Comparison of ENCODE assay signal across 12 cellular contexts in genomic region chr5:71939452-71939932, GRCh38.
DNase-seq lines count a peak whose midpoint lies in the region; ATAC-seq and TF ChIP-seq lines count a peak whose summit lies in the region.
"Had no signal": no experiment of that assay in that cellular context is flagged by ENCODE, and none has a peak within 500 bp of the region (broad histone marks: within the 10 kb centered on the region; RNA-seq: fewer than 3 reads in every experiment).

No MANE protein-coding gene starts in this region.

- H3K27ac Mint-ChIP-seq in stimulated activated effector memory CD8-positive, alpha-beta T cell treated with anti-CD3 and anti-CD28 coated beads, Interleukin-12 subunit alpha, Interleukin-12 subunit beta, amount 100 ng/mL, for 72 hours, result no peak overlapping the region
- H3K27ac Mint-ChIP-seq: activated naive CD4-positive, alpha-beta T cell treated with anti-CD3 and anti-CD28 coated beads, Interleukin-2, amount 50 U/mL, for 24 hours; T-helper 2 cell treated with Interferon-gamma antibody and Interleukin-4, amounts not matched to agents 5 μg/mL and 100 μg/mL, for 36 hours had no signal

- no peaks in the 10 kb centered on the region for H3K36me3 Mint-ChIP-seq in stimulated activated effector memory CD8-positive, alpha-beta T cell treated with anti-CD3 and anti-CD28 coated beads, Interleukin-12 subunit alpha, Interleukin-12 subunit beta, amount 100 ng/mL, for 72 hours
- H3K36me3 Mint-ChIP-seq: activated naive CD4-positive, alpha-beta T cell treated with anti-CD3 and anti-CD28 coated beads, Interleukin-2, amount 50 U/mL, for 24 hours had no signal

- DNase-seq in NCI-H2171 treated with DMSO at 0.1 percent for 48 hours (lab: John Stamatoyannopoulos, UW), result peak; percentile 78
- DNase-seq in NCI-H2171 (lab: John Stamatoyannopoulos, UW), result no peak
- peak; percentile 21 for DNase-seq in NCI-H774 (lab: John Stamatoyannopoulos, UW)
- DNase-seq in esophagus muscularis mucosa (ENCODE audit: extremely low spot score), result peak; percentile 70
- DNase-seq in stimulated activated effector memory CD8-positive, alpha-beta T cell treated with anti-CD3 and anti-CD28 coated beads, Interleukin-12 subunit alpha, Interleukin-12 subunit beta, amount 100 ng/mL, for 72 hours (ENCODE audit: low spot score in 2 of 2), result no peak
- DNase-seq in OCI-M2 (lab: John Stamatoyannopoulos, UW; ENCODE audit: unreplicated experiment), result no peak
- no peak for DNase-seq in NCI-H1105 (lab: John Stamatoyannopoulos, UW)
- no peak for DNase-seq in dedifferentiated amniotic fluid mesenchymal stem cell (ENCODE audit: extremely low spot score)
- DNase-seq: NCI-H1048, tibial artery had no signal

- no peaks in the 10 kb centered on the region for H3K36me3 ChIP-seq in esophagus muscularis mucosa
- H3K36me3 ChIP-seq: tibial artery had no signal

- peak; percentile 19 for ATAC-seq in stimulated activated effector memory CD8-positive, alpha-beta T cell treated with anti-CD3 and anti-CD28 coated beads, Interleukin-12 subunit alpha, Interleukin-12 subunit beta, amount 100 ng/mL, for 72 hours

- intact Hi-C loops in esophagus muscularis mucosa (cut with DNase I), result loop anchor here (10.0 kb wide), 1 partner anchor 155 kb away; no protein-coding TSS in a partner anchor

- no peak overlapping the region for H3K4me3 Mint-ChIP-seq in stimulated activated effector memory CD8-positive, alpha-beta T cell treated with anti-CD3 and anti-CD28 coated beads, Interleukin-12 subunit alpha, Interleukin-12 subunit beta, amount 100 ng/mL, for 72 hours
- H3K4me3 Mint-ChIP-seq: activated naive CD4-positive, alpha-beta T cell treated with anti-CD3 and anti-CD28 coated beads, Interleukin-2, amount 50 U/mL, for 24 hours; T-helper 2 cell treated with Interferon-gamma antibody and Interleukin-4, amounts not matched to agents 5 μg/mL and 100 μg/mL, for 36 hours had no signal

- no peak for TF ChIP-seq POLR2A in esophagus muscularis mucosa (IDR thresholded peaks at IDR 0.05; ENCODE audit: low read depth)

- no peaks in the 10 kb centered on the region for H3K4me1 Mint-ChIP-seq in stimulated activated effector memory CD8-positive, alpha-beta T cell treated with anti-CD3 and anti-CD28 coated beads, Interleukin-12 subunit alpha, Interleukin-12 subunit beta, amount 100 ng/mL, for 72 hours
- H3K4me1 Mint-ChIP-seq: activated naive CD4-positive, alpha-beta T cell treated with anti-CD3 and anti-CD28 coated beads, Interleukin-2, amount 50 U/mL, for 24 hours had no signal

- 67% methylated on average over 3 of the region's 3 CpGs for WGBS in esophagus muscularis mucosa

- TF ChIP-seq CTCF in esophagus muscularis mucosa (IDR thresholded peaks at IDR 0.05), result no peak

- peaks cover 0 to 12% (median 9%) of the 10 kb centered on the region in 4 donors for H3K4me1 ChIP-seq in esophagus muscularis mucosa

- H3K27ac ChIP-seq in esophagus muscularis mucosa (replicated peaks in 1 of 4), result no peak overlapping the region
- H3K27ac ChIP-seq: tibial artery had no signal

- H3K27me3 ChIP-seq in esophagus muscularis mucosa, result no peaks in the 10 kb centered on the region
- H3K27me3 ChIP-seq: tibial artery had no signal

- no peaks in the 10 kb centered on the region for H3K9me3 ChIP-seq in esophagus muscularis mucosa
- H3K9me3 ChIP-seq: tibial artery had no signal

- TF ChIP-seq EP300 in esophagus muscularis mucosa (IDR thresholded peaks at IDR 0.05), result no peak

- H3K4me3 ChIP-seq in esophagus muscularis mucosa, result no peak overlapping the region
- H3K4me3 ChIP-seq: tibial artery had no signal

- no peaks in the 10 kb centered on the region for H3K9me3 Mint-ChIP-seq in stimulated activated effector memory CD8-positive, alpha-beta T cell treated with anti-CD3 and anti-CD28 coated beads, Interleukin-12 subunit alpha, Interleukin-12 subunit beta, amount 100 ng/mL, for 72 hours
- H3K9me3 Mint-ChIP-seq: activated naive CD4-positive, alpha-beta T cell treated with anti-CD3 and anti-CD28 coated beads, Interleukin-2, amount 50 U/mL, for 24 hours; T-helper 2 cell treated with Interferon-gamma antibody and Interleukin-4, amounts not matched to agents 5 μg/mL and 100 μg/mL, for 36 hours had no signal

Comparison
In these comparisons a context has a peak if more than half of its experiments do, and no peak if none do; other contexts are left out.
1. DNase-seq: peak in NCI-H2171 treated with DMSO at 0.1 percent for 48 hours (single experiment), NCI-H774 (single experiment) and esophagus muscularis mucosa (single experiment); none in NCI-H2171 (single experiment), stimulated activated effector memory CD8-positive, alpha-beta T cell treated with anti-CD3 and anti-CD28 coated beads, Interleukin-12 subunit alpha, Interleukin-12 subunit beta, amount 100 ng/mL, for 72 hours (0 of 2), OCI-M2 (single experiment), NCI-H1105 (single experiment) and dedifferentiated amniotic fluid mesenchymal stem cell (single experiment).